ENCODE assay signal across 1 cellular context in the genomic region with DNA sequence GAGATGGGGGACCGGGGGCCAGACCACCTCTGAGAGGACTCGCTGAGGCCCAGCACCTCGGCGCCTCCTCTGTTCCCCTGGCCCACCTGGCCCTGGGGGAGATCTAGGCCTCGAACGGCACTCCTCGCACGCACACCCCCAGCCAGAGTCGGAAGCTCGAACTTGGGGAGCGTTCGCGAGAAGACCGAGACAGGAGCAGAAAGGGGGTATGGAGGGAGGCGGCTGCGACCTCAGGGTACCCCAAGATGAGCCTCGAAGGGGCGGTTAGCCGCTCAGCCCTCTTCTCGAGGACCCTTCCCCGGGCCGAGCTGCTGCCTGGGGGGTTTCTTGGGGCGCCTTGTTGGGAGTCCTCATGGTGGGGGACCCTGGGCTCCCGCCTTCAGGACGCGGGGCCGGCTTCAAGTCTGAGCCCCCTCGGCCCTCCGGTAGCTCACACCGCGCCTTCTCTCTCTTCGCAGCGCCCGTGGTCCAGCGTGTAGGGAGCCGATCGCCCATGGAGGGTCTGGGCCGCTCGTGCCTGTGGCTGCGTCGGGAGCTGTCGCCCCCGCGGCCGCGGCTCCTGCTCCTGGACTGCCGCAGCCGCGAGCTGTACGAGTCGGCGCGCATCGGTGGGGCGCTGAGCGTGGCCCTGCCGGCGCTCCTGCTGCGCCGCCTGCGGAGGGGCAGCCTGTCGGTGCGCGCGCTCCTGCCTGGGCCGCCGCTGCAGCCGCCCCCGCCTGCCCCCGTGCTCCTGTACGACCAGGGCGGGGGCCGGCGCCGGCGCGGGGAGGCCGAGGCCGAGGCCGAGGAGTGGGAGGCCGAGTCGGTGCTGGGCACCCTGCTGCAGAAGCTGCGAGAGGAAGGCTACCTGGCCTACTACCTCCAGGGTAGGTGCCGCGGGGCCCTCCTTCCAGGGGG.
TF ChIP-seq lines count a peak whose summit lies in the region.

No MANE protein-coding gene starts in this region.

TF ChIP-seq in HepG2, 621 proteins besides CTCF, POLR2A, EP300 and RAD21:
- peak; percentile 4; the same call in 1 of the 2 replicates for TF ChIP-seq KDM2A (CRISPR knock-in tag; IDR thresholded peaks at IDR 0.05; ENCODE audit: borderline replicate concordance, low read depth)
- TF ChIP-seq ZNF326 (CRISPR knock-in tag; IDR thresholded peaks at IDR 0.05; ENCODE audit: borderline replicate concordance), result peak; percentile 86
- TF ChIP-seq ZNF841 (CRISPR knock-in tag; IDR thresholded peaks at IDR 0.05; ENCODE audit: borderline replicate concordance), result 0 out of 2 replicates have a peak, but pooled peaks have one; percentile 8
- TF ChIP-seq, protein P1, sequence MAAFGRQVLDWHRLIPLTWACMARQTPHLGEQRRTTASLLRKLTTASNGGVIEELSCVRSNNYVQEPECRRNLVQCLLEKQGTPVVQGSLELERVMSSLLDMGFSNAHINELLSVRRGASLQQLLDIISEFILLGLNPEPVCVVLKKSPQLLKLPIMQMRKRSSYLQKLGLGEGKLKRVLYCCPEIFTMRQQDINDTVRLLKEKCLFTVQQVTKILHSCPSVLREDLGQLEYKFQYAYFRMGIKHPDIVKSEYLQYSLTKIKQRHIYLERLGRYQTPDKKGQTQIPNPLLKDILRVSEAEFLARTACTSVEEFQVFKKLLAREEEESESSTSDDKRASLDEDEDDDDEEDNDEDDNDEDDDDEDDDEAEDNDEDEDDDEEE (CRISPR knock-in tag; IDR thresholded peaks at IDR 0.05), result 0 out of 2 replicates have a peak, but pooled peaks have one; percentile 20
- peak; percentile 13; the same call in 1 of the 2 replicates for TF ChIP-seq PITX1 (CRISPR knock-in tag; IDR thresholded peaks at IDR 0.05)
- TF ChIP-seq ZNF232 (CRISPR knock-in tag; IDR thresholded peaks at IDR 0.05; ENCODE audit: borderline replicate concordance), result peak; percentile 65; the same call in 1 of the 2 replicates
- TF ChIP-seq AGO2 (optimal IDR thresholded peaks at IDR 0.05; ENCODE audit: low read depth, low read length), result peak; percentile 91
- peak; percentile 29; the same call in 1 of the 2 replicates for TF ChIP-seq ZNF441 (CRISPR knock-in tag; IDR thresholded peaks at IDR 0.05; ENCODE audit: borderline replicate concordance)
- TF ChIP-seq PAF1 (CRISPR knock-in tag; IDR thresholded peaks at IDR 0.05), result peak; percentile 30; the same call in 1 of the 2 replicates
- 0 out of 2 replicates have a peak, but pooled peaks have one; percentile 4 for TF ChIP-seq SALL1 (CRISPR knock-in tag; IDR thresholded peaks at IDR 0.05)
- TF ChIP-seq POLR2AphosphoS5 (IDR thresholded peaks at IDR 0.05; ENCODE audit: low read depth, low read length), result peak; percentile 35; the same call in 1 of the 2 replicates
- TF ChIP-seq, protein P2, sequence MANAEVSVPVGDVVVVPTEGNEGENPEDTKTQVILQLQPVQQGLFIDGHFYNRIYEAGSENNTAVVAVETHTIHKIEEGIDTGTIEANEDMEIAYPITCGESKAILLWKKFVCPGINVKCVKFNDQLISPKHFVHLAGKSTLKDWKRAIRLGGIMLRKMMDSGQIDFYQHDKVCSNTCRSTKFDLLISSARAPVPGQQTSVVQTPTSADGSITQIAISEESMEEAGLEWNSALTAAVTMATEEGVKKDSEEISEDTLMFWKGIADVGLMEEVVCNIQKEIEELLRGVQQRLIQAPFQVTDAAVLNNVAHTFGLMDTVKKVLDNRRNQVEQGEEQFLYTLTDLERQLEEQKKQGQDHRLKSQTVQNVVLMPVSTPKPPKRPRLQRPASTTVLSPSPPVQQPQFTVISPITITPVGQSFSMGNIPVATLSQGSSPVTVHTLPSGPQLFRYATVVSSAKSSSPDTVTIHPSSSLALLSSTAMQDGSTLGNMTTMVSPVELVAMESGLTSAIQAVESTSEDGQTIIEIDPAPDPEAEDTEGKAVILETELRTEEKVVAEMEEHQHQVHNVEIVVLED (CRISPR knock-in tag; IDR thresholded peaks at IDR 0.05; ENCODE audit: borderline replicate concordance), result no peak
- TF ChIP-seq PHF8 (CRISPR knock-in tag; IDR thresholded peaks at IDR 0.05), result 0 out of 2 replicates have a peak, but pooled peaks have one; percentile 11
- TF ChIP-seq NFIC (IDR thresholded peaks at IDR 0.05; ENCODE audit: low read length), result no peak
- TF ChIP-seq RCOR2 (CRISPR knock-in tag; IDR thresholded peaks at IDR 0.05), result no peak
- no peak for TF ChIP-seq ZNF282 (IDR thresholded peaks at IDR 0.05; ENCODE audit: partially characterized antibody)
- peak; percentile 98 for TF ChIP-seq AKAP8 (CRISPR knock-in tag; IDR thresholded peaks at IDR 0.05)
- peak; percentile 77 for TF ChIP-seq HNRNPLL (IDR thresholded peaks at IDR 0.05; ENCODE audit: low read depth, low read length, poor library complexity, severe bottlenecking)
- no peak for TF ChIP-seq ZNF17 (CRISPR knock-in tag; IDR thresholded peaks at IDR 0.05)
- TF ChIP-seq ZNF430 (CRISPR knock-in tag; IDR thresholded peaks at IDR 0.05), result peak; percentile 51; the same call in 1 of the 2 replicates
- TF ChIP-seq ZNF235 (CRISPR knock-in tag; IDR thresholded peaks at IDR 0.05; ENCODE audit: borderline replicate concordance), result 0 out of 2 replicates have a peak, but pooled peaks have one; percentile 34
- TF ChIP-seq, protein P3, sequence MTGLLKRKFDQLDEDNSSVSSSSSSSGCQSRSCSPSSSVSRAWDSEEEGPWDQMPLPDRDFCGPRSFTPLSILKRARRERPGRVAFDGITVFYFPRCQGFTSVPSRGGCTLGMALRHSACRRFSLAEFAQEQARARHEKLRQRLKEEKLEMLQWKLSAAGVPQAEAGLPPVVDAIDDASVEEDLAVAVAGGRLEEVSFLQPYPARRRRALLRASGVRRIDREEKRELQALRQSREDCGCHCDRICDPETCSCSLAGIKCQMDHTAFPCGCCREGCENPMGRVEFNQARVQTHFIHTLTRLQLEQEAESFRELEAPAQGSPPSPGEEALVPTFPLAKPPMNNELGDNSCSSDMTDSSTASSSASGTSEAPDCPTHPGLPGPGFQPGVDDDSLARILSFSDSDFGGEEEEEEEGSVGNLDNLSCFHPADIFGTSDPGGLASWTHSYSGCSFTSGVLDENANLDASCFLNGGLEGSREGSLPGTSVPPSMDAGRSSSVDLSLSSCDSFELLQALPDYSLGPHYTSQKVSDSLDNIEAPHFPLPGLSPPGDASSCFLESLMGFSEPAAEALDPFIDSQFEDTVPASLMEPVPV (CRISPR knock-in tag; IDR thresholded peaks at IDR 0.05), result 0 out of 2 replicates have a peak, but pooled peaks have one; percentile 25
- TF ChIP-seq ZNF773 (CRISPR knock-in tag; IDR thresholded peaks at IDR 0.05; ENCODE audit: borderline replicate concordance), result 0 out of 2 replicates have a peak, but pooled peaks have one; percentile 35
- peak; percentile 70 for TF ChIP-seq RBFOX2 (IDR thresholded peaks at IDR 0.05; ENCODE audit: low read depth, low read length)
